Comparison of ENCODE assay signal across 18 cellular contexts in genomic region chr4:180280076-180280475, GRCh38.
DNase-seq lines count a peak whose midpoint lies in the region; ATAC-seq and TF ChIP-seq lines count a peak whose summit lies in the region.
"Had no signal": no experiment of that assay in that cellular context is flagged by ENCODE, and none has a peak within 500 bp of the region (broad histone marks: within the 10 kb centered on the region; RNA-seq: fewer than 3 reads in every experiment).

No MANE protein-coding gene starts in this region.

- H3K27ac ChIP-seq in colonic mucosa (no peak overlapping the region), OCI-LY7 (ENCODE audit: low read depth, low read length, poor library complexity, severe bottlenecking) (no peak overlapping the region)
- H3K27ac ChIP-seq: C4-2B had no signal

- H3K9me3 ChIP-seq in colonic mucosa, result no peaks in the 10 kb centered on the region
- H3K9me3 ChIP-seq in OCI-LY7 (ENCODE audit: low read length), result no peaks in the 10 kb centered on the region

- H3K9ac ChIP-seq in colonic mucosa (ENCODE audit: low read depth in 2 of 2, low read length in 2 of 2), result no peak overlapping the region

- no peaks in the 10 kb centered on the region for H3K36me3 ChIP-seq in colonic mucosa
- no peaks in the 10 kb centered on the region for H3K36me3 ChIP-seq in OCI-LY7 (ENCODE audit: insufficient read depth, low read length)

- H4K20me1 ChIP-seq in OCI-LY7 (ENCODE audit: insufficient read depth, low read length), result no peaks in the 10 kb centered on the region

- H3K4me1 ChIP-seq in colonic mucosa (no peaks in the 10 kb centered on the region), OCI-LY7 (ENCODE audit: insufficient read depth, low read length, poor library complexity, severe bottlenecking) (no peaks in the 10 kb centered on the region)

- no peaks in the 10 kb centered on the region for H3K9me2 ChIP-seq in OCI-LY7 (ENCODE audit: insufficient read depth, low read length)

- DNase-seq in GM12865 (ENCODE audit: low read depth) (peak; percentile 46), amniotic stem cell (lab: John Stamatoyannopoulos, UW) (no peak), colonic mucosa (no peak), KBM-7 (no peak), OCI-LY7 (ENCODE audit: low spot score) (no peak)
- DNase-seq: activated CD4-positive, alpha-beta T cell treated with anti-CD3 and anti-CD28 coated beads, Interleukin-2, amount 50 U/mL, for 4 hours; activated naive CD8-positive, alpha-beta T cell treated with anti-CD3 and anti-CD28 coated beads, Interleukin-2, amount 50 U/mL, for 24 hours; activated T-cell treated with anti-CD3 and anti-CD28 coated beads, Interleukin-2, amount 50 U/mL, for 48 hours; DMS153; mammary epithelial cell; NCI-H1436; NCI-H345; stimulated activated naive CD4-positive, alpha-beta T cell had no signal

- intact Hi-C loops in colonic mucosa (cut with DNase I), result no loop called here
- intact Hi-C loops in OCI-LY7 (cut with micrococcal nuclease; ENCODE audit: unreplicated experiment), result no loop called here

- H3K27me3 ChIP-seq in colonic mucosa, result no peaks in the 10 kb centered on the region

- H3K4me3 ChIP-seq in GM12865 (ENCODE audit: low read depth, low read length) (no peak overlapping the region), colonic mucosa (no peak overlapping the region), OCI-LY7 (ENCODE audit: low read depth, low read length, poor library complexity, severe bottlenecking) (no peak overlapping the region)

- H3K79me2 ChIP-seq in OCI-LY7 (ENCODE audit: insufficient read depth, low read depth, low read length), result no peaks in the 10 kb centered on the region

- H2AFZ ChIP-seq in OCI-LY7 (ENCODE audit: low read length), result no peak overlapping the region

- ATAC-seq in GM19328 (IDR thresholded peaks at IDR 0.05; ENCODE audit: unreplicated experiment) (peak; percentile 67), HG02885 (IDR thresholded peaks at IDR 0.05; ENCODE audit: poor library complexity, unreplicated experiment) (peak; percentile 71), HG03354 (IDR thresholded peaks at IDR 0.05; ENCODE audit: poor library complexity, severe bottlenecking, unreplicated experiment) (peak; percentile 79)
- ATAC-seq: activated naive CD8-positive, alpha-beta T cell treated with anti-CD3 and anti-CD28 coated beads, Interleukin-2, amount 50 U/mL, for 24 hours; natural killer cell treated with Interleukin-12 subunit alpha and Interleukin-12 subunit beta and Interleukin-15 and Interleukin-18, amount 100 ng/mL, for 72 hours had no signal

- CTCF ChIA-PET in OCI-LY7 (lab: Charles Lee; ENCODE audit: unreplicated experiment), result no interaction called here

- H3K4me2 ChIP-seq in OCI-LY7 (ENCODE audit: low read length), result no peak overlapping the region

- in situ Hi-C loops in KBM-7 (cut with MboI; ENCODE audit: low pct_unique_long_range_greater_than_20kb, low sequenced_read_pairs), result no loop called here

- POLR2A ChIA-PET in OCI-LY7 (lab: Charles Lee), result interaction anchor here (0.7 kb wide), 1 partner anchor 8 kb away, joined by 3 read pairs; no protein-coding TSS in a partner anchor

- BruUV-seq in OCI-LY7 (replicated peaks; lab: Mats Ljungman, UMichigan), result no TSS peak

- TF ChIP-seq CTCF in GM12865 (IDR thresholded peaks at IDR 0.05; ENCODE audit: insufficient read depth, low read depth, low read length, missing control alignments) (no peak), colonic mucosa (IDR thresholded peaks at IDR 0.05) (no peak), OCI-LY7 (conservative IDR thresholded peaks at IDR 0.05; ENCODE audit: low read length) (no peak)
